13 cellular contexts compared by ENCODE assay signal in genomic region chr21:45885597-45885929, GRCh38.
DNase-seq lines count a peak whose midpoint lies in the region; ATAC-seq lines count a peak whose summit lies in the region.
"Had no signal": no experiment of that assay in that cellular context is flagged by ENCODE, and none has a peak within 500 bp of the region (broad histone marks: within the 10 kb centered on the region; RNA-seq: fewer than 3 reads in every experiment).

No MANE protein-coding gene starts in this region.

- no peaks in the 10 kb centered on the region for H3K9me3 Mint-ChIP-seq in activated naive CD4-positive, alpha-beta T cell treated with anti-CD3 and anti-CD28 coated beads, Interleukin-2, amount 10 ng/mL, durations not matched to agents 7 days and 5 days
- H3K9me3 Mint-ChIP-seq in T-cell = peaks cover 4 to 7% (median 5%) of the 10 kb centered on the region in 3 donors
- peaks cover 6% of the 10 kb centered on the region for H3K9me3 Mint-ChIP-seq in central memory CD8-positive, alpha-beta T cell
- H3K9me3 Mint-ChIP-seq in stimulated activated naive CD8-positive, alpha-beta T cell treated with anti-CD3 and anti-CD28 coated beads, Interleukin-15, amount 100 ng/mL, for 72 hours = no peaks in the 10 kb centered on the region
- H3K9me3 Mint-ChIP-seq: H9 had no signal

- H3K4me1 Mint-ChIP-seq in activated naive CD4-positive, alpha-beta T cell treated with anti-CD3 and anti-CD28 coated beads, Interleukin-2, amount 10 ng/mL, durations not matched to agents 7 days and 5 days = peaks cover 65% of the 10 kb centered on the region
- peaks cover 81 to 94% (median 94%) of the 10 kb centered on the region in 3 donors for H3K4me1 Mint-ChIP-seq in T-cell
- H3K4me1 Mint-ChIP-seq in central memory CD8-positive, alpha-beta T cell = peaks cover 75% of the 10 kb centered on the region
- peaks cover 82% of the 10 kb centered on the region for H3K4me1 Mint-ChIP-seq in stimulated activated naive CD8-positive, alpha-beta T cell treated with anti-CD3 and anti-CD28 coated beads, Interleukin-15, amount 100 ng/mL, for 72 hours

- peak overlapping the region; percentile 8 for H3K4me3 Mint-ChIP-seq in activated naive CD4-positive, alpha-beta T cell treated with anti-CD3 and anti-CD28 coated beads, Interleukin-2, amount 10 ng/mL, durations not matched to agents 7 days and 5 days
- peak overlapping the region; percentile 3 to 59 (median 41) for H3K4me3 Mint-ChIP-seq in T-cell
- peak overlapping the region; percentile 39 for H3K4me3 Mint-ChIP-seq in central memory CD8-positive, alpha-beta T cell
- peak overlapping the region; percentile 43 to 77 for H3K4me3 Mint-ChIP-seq in stimulated activated naive CD8-positive, alpha-beta T cell treated with anti-CD3 and anti-CD28 coated beads, Interleukin-15, amount 100 ng/mL, for 72 hours
- H3K4me3 Mint-ChIP-seq: H9 had no signal

- peak overlapping the region; percentile 83 for H3K27ac Mint-ChIP-seq in activated naive CD4-positive, alpha-beta T cell treated with anti-CD3 and anti-CD28 coated beads, Interleukin-2, amount 10 ng/mL, durations not matched to agents 7 days and 5 days
- H3K27ac Mint-ChIP-seq in T-cell = peak overlapping the region; percentile 87
- peak overlapping the region; percentile 87 for H3K27ac Mint-ChIP-seq in central memory CD8-positive, alpha-beta T cell (ENCODE audit: low read depth)
- peak overlapping the region; percentile 64 to 86 for H3K27ac Mint-ChIP-seq in stimulated activated naive CD8-positive, alpha-beta T cell treated with anti-CD3 and anti-CD28 coated beads, Interleukin-15, amount 100 ng/mL, for 72 hours
- H3K27ac Mint-ChIP-seq: H9 had no signal

- ATAC-seq in T-cell (replicated peaks in 1 of 4) = peak in 2 of 4 experiments; percentile 22 to 33
- no peak for ATAC-seq in central memory CD8-positive, alpha-beta T cell (replicated peaks; ENCODE audit: extremely low read depth, poor library complexity, severe bottlenecking)
- ATAC-seq in stimulated activated naive CD8-positive, alpha-beta T cell treated with anti-CD3 and anti-CD28 coated beads, Interleukin-15, amount 100 ng/mL, for 72 hours = no peak
- ATAC-seq in HG03108 (IDR thresholded peaks at IDR 0.05; ENCODE audit: unreplicated experiment) = no peak

- POLR2A ChIA-PET in T-cell (lab: Charles Lee) = no interaction called here

- H3K27me3 Mint-ChIP-seq in activated naive CD4-positive, alpha-beta T cell treated with anti-CD3 and anti-CD28 coated beads, Interleukin-2, amount 10 ng/mL, durations not matched to agents 7 days and 5 days = peaks cover 28% of the 10 kb centered on the region
- H3K27me3 Mint-ChIP-seq in T-cell = no peaks in the 10 kb centered on the region
- peaks cover 34% of the 10 kb centered on the region for H3K27me3 Mint-ChIP-seq in central memory CD8-positive, alpha-beta T cell
- peaks cover 44% of the 10 kb centered on the region for H3K27me3 Mint-ChIP-seq in stimulated activated naive CD8-positive, alpha-beta T cell treated with anti-CD3 and anti-CD28 coated beads, Interleukin-15, amount 100 ng/mL, for 72 hours

- H3K36me3 Mint-ChIP-seq in activated naive CD4-positive, alpha-beta T cell treated with anti-CD3 and anti-CD28 coated beads, Interleukin-2, amount 10 ng/mL, durations not matched to agents 7 days and 5 days = peaks cover 4% of the 10 kb centered on the region
- H3K36me3 Mint-ChIP-seq in T-cell = no peaks in the 10 kb centered on the region
- peaks cover 9% of the 10 kb centered on the region for H3K36me3 Mint-ChIP-seq in central memory CD8-positive, alpha-beta T cell (ENCODE audit: insufficient read depth)

- CTCF ChIA-PET in activated naive CD4-positive, alpha-beta T cell treated with anti-CD3 and anti-CD28 coated beads, Interleukin-2, amount 10 ng/mL, durations not matched to agents 7 days and 5 days (lab: Charles Lee) = no interaction called here
- CTCF ChIA-PET in T-cell (lab: Charles Lee) = interaction anchor here in 1 of 2 donors (0.6 kb wide), 1 partner anchor 580 kb away, joined by 4 read pairs; no protein-coding TSS in a partner anchor

- DNase-seq in activated naive CD4-positive, alpha-beta T cell treated with anti-CD3 and anti-CD28 coated beads, Interleukin-2, amount 10 ng/mL, durations not matched to agents 7 days and 5 days = no peak
- DNase-seq in activated naive CD4-positive, alpha-beta T cell treated with Interleukin-2 at 50 U/mL for 16 hours = no peak
- no peak for DNase-seq in T-cell
- no peak for DNase-seq in central memory CD8-positive, alpha-beta T cell (ENCODE audit: low spot score in 2 of 2)
- DNase-seq in stimulated activated naive CD8-positive, alpha-beta T cell treated with anti-CD3 and anti-CD28 coated beads, Interleukin-15, amount 100 ng/mL, for 72 hours = no peak
- no peak for DNase-seq in HuH-7 (ENCODE audit: low spot score)
- no peak for DNase-seq in dedifferentiated amniotic fluid mesenchymal stem cell (ENCODE audit: extremely low spot score)
- DNase-seq: esophagus squamous epithelium, H9, KBM-7, NCI-H1105 treated with DMSO at 0.1 percent for 48 hours, NCI-H2171 had no signal

Comparison
In these comparisons a context has a peak if more than half of its experiments do, and no peak if none do; other contexts are left out.
1. H3K4me3 Mint-ChIP-seq: peak in every context shown above with its lines; median percentile 60 in stimulated activated naive CD8-positive, alpha-beta T cell treated with anti-CD3 and anti-CD28 coated beads, Interleukin-15, amount 100 ng/mL, for 72 hours; 41 in T-cell; 39 in central memory CD8-positive, alpha-beta T cell; 8 in activated naive CD4-positive, alpha-beta T cell treated with anti-CD3 and anti-CD28 coated beads, Interleukin-2, amount 10 ng/mL, durations not matched to agents 7 days and 5 days.